Comparison of ENCODE assay signal across 12 cellular contexts in genomic region chr1:154497026-154497806, GRCh38. TPM values are rescaled to one million over a fixed set of nuclear protein-coding genes. Genes with fewer than 3 reads are reported as not detected.
DNase-seq lines count a peak whose midpoint lies in the region; ATAC-seq and TF ChIP-seq lines count a peak whose summit lies in the region.
"Had no signal": no experiment of that assay in that cellular context is flagged by ENCODE, and none has a peak within 500 bp of the region (broad histone marks: within the 10 kb centered on the region; RNA-seq: fewer than 3 reads in every experiment).

No MANE protein-coding gene starts in this region.

- peak overlapping the region in 3 of 4 donors; percentile 50 to 68 (median 60) for H3K27ac ChIP-seq in gastrocnemius medialis
- no peak overlapping the region for H3K27ac ChIP-seq in ascending aorta
- H3K27ac ChIP-seq in A673 (ENCODE audit: low read depth, low read length, poor library complexity, severe bottlenecking), result no peak overlapping the region

- no peak for TF ChIP-seq CTCF in GM20000 (IDR thresholded peaks at IDR 0.05; ENCODE audit: extremely low read depth, missing control alignments)
- no peak for TF ChIP-seq CTCF in fibroblast of pulmonary artery (IDR thresholded peaks at IDR 0.05; ENCODE audit: low read length, missing control alignments)
- TF ChIP-seq CTCF in gastrocnemius medialis (IDR thresholded peaks at IDR 0.05 in 4 of 5, conservative IDR thresholded peaks at IDR 0.05 in 1 of 5), result no peak
- no peak for TF ChIP-seq CTCF in ascending aorta (IDR thresholded peaks at IDR 0.05)
- TF ChIP-seq CTCF in A673 (conservative IDR thresholded peaks at IDR 0.05; ENCODE audit: low read depth, low read length), result no peak

- no peak for TF ChIP-seq POLR2A in gastrocnemius medialis (IDR thresholded peaks at IDR 0.05)

- CTCF ChIA-PET in A673 (lab: Charles Lee), result no interaction called here

- POLR2A ChIA-PET in A673 (lab: Charles Lee; ENCODE audit: low non-redundant PET), result no interaction called here

- intact Hi-C loops in gastrocnemius medialis (cut with DNase I; ENCODE audit: low total_unique reads), result no loop called here
- intact Hi-C loops in ascending aorta (cut with DNase I), result no loop called here
- intact Hi-C loops in A673 (cut with micrococcal nuclease; ENCODE audit: unreplicated experiment), result no loop called here

- H3K4me1 ChIP-seq in gastrocnemius medialis (peaks cover 5 to 14% of the 10 kb centered on the region in 2 donors), ascending aorta (peaks cover 3 to 4% of the 10 kb centered on the region in 2 donors), A673 (ENCODE audit: insufficient read depth, low read length, poor library complexity, severe bottlenecking) (peaks cover 6% of the 10 kb centered on the region)

- H3K36me3 ChIP-seq in gastrocnemius medialis (no peaks in the 10 kb centered on the region), ascending aorta (no peaks in the 10 kb centered on the region), A673 (ENCODE audit: insufficient read depth, low read length, poor library complexity, severe bottlenecking) (no peaks in the 10 kb centered on the region)

- H3K9me3 ChIP-seq in gastrocnemius medialis (no peaks in the 10 kb centered on the region), ascending aorta (no peaks in the 10 kb centered on the region), A673 (ENCODE audit: low read depth, low read length, poor library complexity, severe bottlenecking) (no peaks in the 10 kb centered on the region)

- peaks cover 23 to 33% (median 27%) of the 10 kb centered on the region in 3 donors for H3K27me3 ChIP-seq in gastrocnemius medialis
- peaks cover 3% of the 10 kb centered on the region for H3K27me3 ChIP-seq in ascending aorta
- H3K27me3 ChIP-seq in A673 (replicated peaks; ENCODE audit: insufficient read depth, low read depth, low read length, poor library complexity), result peaks cover 64% of the 10 kb centered on the region

- ATAC-seq in gastrocnemius medialis (peak; percentile 48 to 54), GM21723 (IDR thresholded peaks at IDR 0.05; ENCODE audit: unreplicated experiment) (no peak), HG02678 (IDR thresholded peaks at IDR 0.05; ENCODE audit: unreplicated experiment) (no peak)

- no TSS peak for BruUV-seq in A673 (replicated peaks; lab: Mats Ljungman, UMichigan)

- in situ Hi-C loops in gastrocnemius medialis (cut with MboI; ENCODE audit: low sequenced_read_pairs in 4 of 4), result no loop called here

- H3K4me3 ChIP-seq in fibroblast of pulmonary artery (replicated peaks; ENCODE audit: low read depth, low read length) (no peak overlapping the region), gastrocnemius medialis (peak overlapping the region in 1 of 4 donors; percentile 4), ascending aorta (no peak overlapping the region), A673 (ENCODE audit: low read depth, low read length, poor library complexity, severe bottlenecking) (no peak overlapping the region)

- DNase-seq in GM20000 (ENCODE audit: low spot score), result peak; percentile 64
- DNase-seq in OCI-M2 (lab: John Stamatoyannopoulos, UW; ENCODE audit: unreplicated experiment), result peak; percentile 20
- peak; percentile 25 for DNase-seq in fibroblast of pulmonary artery (ENCODE audit: low read depth)
- peak in 1 of 2 donors; percentile 22 for DNase-seq in gastrocnemius medialis
- DNase-seq in ascending aorta (ENCODE audit: low spot score in 2 of 2), result no peak
- DNase-seq in A673 (ENCODE audit: low spot score), result no peak
- DNase-seq: central memory CD4-positive, alpha-beta T cell; NCI-H1417 treated with DMSO at 0.1 percent for 48 hours; T-helper 2 cell; trophoblast cell had no signal

RNA-seq across cellular contexts. Expression of gene TDRD10, which starts 4.8 kb away (rescaled TPM):
- total RNA-seq in gastrocnemius medialis (1 to 10 TPM in 1 of 4 donors, under 1 TPM in 3; 0.61 to 4.2 (median 0.62) TPM), ascending aorta (4.6 TPM), A673 (2021) (not detected in 2 replicates)

RNA-seq across cellular contexts. Expression of gene SHE, which starts 5.0 kb away (rescaled TPM):
- 1 to 10 TPM; 5.0 to 6.9 (median 6.2) TPM for total RNA-seq in gastrocnemius medialis
- total RNA-seq in ascending aorta, result 107 TPM
- total RNA-seq in A673 (2021), result 0.04 TPM in 1 of 2 replicates, not detected in the other

Comparison
In these comparisons a context has a peak if more than half of its experiments do, and no peak if none do; other contexts are left out.
1. DNase-seq: peak in GM20000 (single experiment), OCI-M2 (single experiment) and fibroblast of pulmonary artery (single experiment); none in ascending aorta (0 of 2) and A673 (single experiment).
2. ATAC-seq: peak in gastrocnemius medialis (2 of 2); none in GM21723 (single experiment) and HG02678 (single experiment).
3. H3K27ac ChIP-seq: peak in gastrocnemius medialis (3 of 4); none in ascending aorta (0 of 2) and A673 (single experiment).
4. RNA of gene SHE, which starts 5.0 kb away (total RNA-seq): 107 TPM in ascending aorta (single experiment); 5.0 to 6.9 TPM in gastrocnemius medialis and 0.04 TPM in A673; every median in the first group is over 10 times any median in the second.